In the genomic region with DNA sequence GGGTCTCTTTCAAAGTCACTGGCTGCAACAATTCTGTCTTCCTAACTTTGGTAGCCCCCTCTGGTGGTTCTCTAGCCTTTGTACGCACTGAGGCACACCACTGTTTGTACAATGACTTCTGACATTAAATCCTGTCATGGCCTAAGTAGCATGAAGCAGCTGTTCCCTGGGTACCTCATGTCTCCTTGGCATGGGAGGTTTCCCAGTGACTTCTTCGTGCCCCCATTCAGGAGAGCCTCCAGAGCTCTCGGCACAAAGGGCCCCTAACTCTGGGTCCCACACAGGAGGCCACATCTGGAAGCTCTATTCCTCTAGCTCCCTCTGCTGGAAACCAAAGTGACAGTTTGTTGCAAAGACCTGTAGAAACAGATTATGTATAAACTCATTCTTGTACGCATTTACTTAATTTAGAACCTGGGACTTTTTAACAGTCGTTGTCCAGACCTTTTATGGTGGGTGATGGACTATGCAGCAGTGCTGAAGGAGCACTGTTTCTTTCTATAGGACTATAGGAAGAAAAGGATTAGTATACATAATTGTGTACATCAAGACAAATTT, we compare ENCODE assay signal across 8 cellular contexts. TPM values are rescaled to one million over a fixed set of nuclear protein-coding genes. Genes with fewer than 3 reads are reported as not detected.
DNase-seq lines count a peak whose midpoint lies in the region; ATAC-seq, FAIRE-seq and TF ChIP-seq lines count a peak whose summit lies in the region.

No MANE protein-coding gene starts in this region.

- peak in 2 of 3 donors; percentile 1 to 43 for DNase-seq in stimulated activated CD4-positive, alpha-beta T cell treated with anti-CD3 and anti-CD28 coated beads, Interleukin-12 subunit alpha, Interleukin-12 subunit beta, amount 100 ng/mL, for 48 hours (ENCODE audit: low read depth in 2 of 3, low spot score in 1 of 3)
- DNase-seq in stimulated activated CD4-positive, alpha-beta T cell treated with anti-CD3 and anti-CD28 coated beads, Interleukin-12 subunit alpha, Interleukin-12 subunit beta, amount 100 ng/mL, for 4 hours = no peak
- DNase-seq in HEK293T (ENCODE audit: extremely low spot score) (peak; percentile 72), RCC 7860 (ENCODE audit: low spot score) (peak; percentile 38), adipocyte (ENCODE audit: low read depth) (peak; percentile 81), right cardiac atrium (peak in 2 of 3 donors; percentile 33), sigmoid colon (no peak)

- H3K36me3 ChIP-seq in adipocyte (ENCODE audit: control insufficient read depth, insufficient read depth, low read length, severe bottlenecking) = peaks cover 20% of the 10 kb centered on the region
- peaks cover 0 to 36% (median 7%) of the 10 kb centered on the region in 4 donors for H3K36me3 ChIP-seq in sigmoid colon

- H3K27ac ChIP-seq in right cardiac atrium (ENCODE audit: low read length) (no peak overlapping the region), sigmoid colon (no peak overlapping the region)

- H3K4me3 ChIP-seq in adipocyte (ENCODE audit: low read length) = no peak overlapping the region
- no peak overlapping the region for H3K4me3 ChIP-seq in right cardiac atrium (ENCODE audit: low read length)
- H3K4me3 ChIP-seq in sigmoid colon = no peak overlapping the region

- no peak for TF ChIP-seq POLR2A in sigmoid colon (IDR thresholded peaks at IDR 0.05)

- 22% methylated on average over 5 of the region's 5 CpGs for whole genome bisulfite sequencing in right cardiac atrium
- 26 to 28% methylated on average over 5 of the region's 5 CpGs for WGBS in sigmoid colon, 2 donors

- no peaks in the 10 kb centered on the region for H3K9me3 ChIP-seq in adipocyte (ENCODE audit: control insufficient read depth, low read length)
- H3K9me3 ChIP-seq in right cardiac atrium (ENCODE audit: control insufficient read depth, low read length) = no peaks in the 10 kb centered on the region
- no peaks in the 10 kb centered on the region for H3K9me3 ChIP-seq in sigmoid colon

- ATAC-seq in right cardiac atrium = peak; percentile 52 to 67

- no peak for TF ChIP-seq EP300 in sigmoid colon (IDR thresholded peaks at IDR 0.05)

- H3K4me1 ChIP-seq in adipocyte (ENCODE audit: control insufficient read depth, insufficient read depth, low read length) (no peaks in the 10 kb centered on the region), right cardiac atrium (ENCODE audit: control insufficient read depth, insufficient read depth, low read length) (no peaks in the 10 kb centered on the region), sigmoid colon (peaks cover 0 to 6% (median 0%) of the 10 kb centered on the region in 4 donors)

- intact Hi-C loops in right cardiac atrium (cut with DNase I) (no loop called here), sigmoid colon (cut with DNase I) (no loop called here)

- POLR2A ChIA-PET in HEK293T (lab: Yijun Ruan, JAX) = interaction anchor here (1.1 kb wide), 1 partner anchor 14 kb away, joined by 4 read pairs; a partner anchor contains a TSS

- no peak for FAIRE-seq in RCC 7860 (lab: Jason Lieb, UNC)

- no peak overlapping the region for H3K9ac ChIP-seq in adipocyte (ENCODE audit: low read length)

- peak; percentile 91 for TF ChIP-seq CTCF in LNCAP (IDR thresholded peaks at IDR 0.05)
- TF ChIP-seq CTCF in sigmoid colon (IDR thresholded peaks at IDR 0.05) = peak; percentile 14 to 63 (median 38)

- CTCF ChIA-PET in HEK293T (lab: Yijun Ruan, JAX) = interaction anchor here (0.6 to 1.8 kb wide), 16 partner anchors 9 to 511 kb away, joined by 3 to 18 read pairs (median 4); a partner anchor contains a TSS

- H3K27me3 ChIP-seq in adipocyte (replicated peaks; ENCODE audit: control insufficient read depth, insufficient read depth, low read length) (no peaks in the 10 kb centered on the region), right cardiac atrium (ENCODE audit: control insufficient read depth, insufficient read depth) (no peaks in the 10 kb centered on the region), sigmoid colon (no peaks in the 10 kb centered on the region)

TF ChIP-seq in HEK293T, 16 proteins besides CTCF, POLR2A, EP300 and RAD21:
- TF ChIP-seq BHLHE40 (IDR thresholded peaks at IDR 0.05; ENCODE audit: borderline replicate concordance) (no peak), ELF4 (IDR thresholded peaks at IDR 0.05) (no peak), ARNT (IDR thresholded peaks at IDR 0.05) (no peak), SP1 (IDR thresholded peaks at IDR 0.05) (no peak), L3MBTL2 (conservative IDR thresholded peaks at IDR 0.05) (no peak), ZNF384 (IDR thresholded peaks at IDR 0.05) (no peak), FOXA1 (IDR thresholded peaks at IDR 0.05) (no peak)

RNA-seq across cellular contexts. Expression of a gene that starts 13.4 kb away (rescaled TPM):
- total RNA-seq in right cardiac atrium (1 to 10 TPM; 5.3 to 7.7 (median 6.6) TPM), sigmoid colon (10 to 100 TPM in 3 of 4 donors, 1 to 10 TPM in 1; 6.8 to 12.7 (median 11.7) TPM)
- polyA plus RNA-seq in right cardiac atrium (1.9 TPM), sigmoid colon (1 to 10 TPM; 2.2 to 2.5 (median 2.4) TPM)

RNA-seq across cellular contexts. Expression of a gene that starts 13.6 kb away (rescaled TPM):
- total RNA-seq in right cardiac atrium (10 to 100 TPM; 14.5 to 31.1 (median 20.8) TPM), sigmoid colon (10 to 100 TPM in 3 of 4 donors, 1 to 10 TPM in 1; 6.9 to 18.6 (median 14.6) TPM)
- polyA plus RNA-seq in right cardiac atrium (12.2 TPM), sigmoid colon (1 to 10 TPM; 5.4 to 9.5 (median 9.2) TPM)

Comparison
In these comparisons a context has a peak if more than half of its experiments do, and no peak if none do; other contexts are left out.
1. DNase-seq: peak in stimulated activated CD4-positive, alpha-beta T cell treated with anti-CD3 and anti-CD28 coated beads, Interleukin-12 subunit alpha, Interleukin-12 subunit beta, amount 100 ng/mL, for 48 hours (2 of 3), HEK293T (single experiment), RCC 7860 (single experiment), adipocyte (single experiment) and right cardiac atrium (2 of 3); none in stimulated activated CD4-positive, alpha-beta T cell treated with anti-CD3 and anti-CD28 coated beads, Interleukin-12 subunit alpha, Interleukin-12 subunit beta, amount 100 ng/mL, for 4 hours (single experiment) and sigmoid colon (single experiment).